Comparison of ENCODE assay signal across 19 cellular contexts in genomic region chr1:35178295-35178695, GRCh38. TPM values are rescaled to one million over a fixed set of nuclear protein-coding genes. Genes with fewer than 3 reads are reported as not detected.
DNase-seq lines count a peak whose midpoint lies in the region; ATAC-seq and TF ChIP-seq lines count a peak whose summit lies in the region.
"Had no signal": no experiment of that assay in that cellular context is flagged by ENCODE, and none has a peak within 500 bp of the region (broad histone marks: within the 10 kb centered on the region; RNA-seq: fewer than 3 reads in every experiment).

No MANE protein-coding gene starts in this region.

- no peak overlapping the region for H2BK5ac ChIP-seq in mesenchymal stem cell (ENCODE audit: low read depth, low read length, poor library complexity, severe bottlenecking)

- intact Hi-C loops in activated CD4-positive, alpha-beta memory T cell treated with anti-CD3 and anti-CD28 coated beads for 36 hours (cut with micrococcal nuclease) = no loop called here
- intact Hi-C loops in dorsolateral prefrontal cortex (cut with DNase I) = no loop called here
- intact Hi-C loops in colonic mucosa (cut with DNase I) = no loop called here

- TF ChIP-seq CTCF in dorsolateral prefrontal cortex (IDR thresholded peaks at IDR 0.05 in 54 of 56, conservative IDR thresholded peaks at IDR 0.05 in 2 of 56; ENCODE audit: low read depth in 1 of 56, partially characterized antibody in 56 of 56) (no peak), colonic mucosa (IDR thresholded peaks at IDR 0.05) (no peak)

- H2BK15ac ChIP-seq in mesenchymal stem cell (ENCODE audit: low read depth, poor library complexity, severe bottlenecking) = no peak overlapping the region

- no peak overlapping the region for H3K14ac ChIP-seq in mesenchymal stem cell (ENCODE audit: low read length in 2 of 2)

- no peak overlapping the region for H2BK120ac ChIP-seq in mesenchymal stem cell (ENCODE audit: low read depth, low read length)

- H2AK5ac ChIP-seq in mesenchymal stem cell (ENCODE audit: low read length, severe bottlenecking) = no peak overlapping the region

- no peak overlapping the region for H2BK12ac ChIP-seq in mesenchymal stem cell (ENCODE audit: low read length in 2 of 2)

- H3K27ac Mint-ChIP-seq in activated CD4-positive, alpha-beta memory T cell treated with anti-CD3 and anti-CD28 coated beads for 36 hours = peak overlapping the region; percentile 45
- no peak overlapping the region for H3K27ac Mint-ChIP-seq in activated CD4-positive, alpha-beta memory T cell treated with anti-CD3 and anti-CD28 coated beads, Interleukin-2, amount 10 ng/mL, durations not matched to agents 7 days and 5 days
- peak overlapping the region; percentile 68 for H3K27ac Mint-ChIP-seq in activated naive CD8-positive, alpha-beta T cell treated with anti-CD3 and anti-CD28 coated beads for 36 hours

- peaks cover 41% of the 10 kb centered on the region for H3K4me1 Mint-ChIP-seq in activated CD4-positive, alpha-beta memory T cell treated with anti-CD3 and anti-CD28 coated beads for 36 hours (ENCODE audit: low read depth)
- H3K4me1 Mint-ChIP-seq in activated CD4-positive, alpha-beta memory T cell treated with anti-CD3 and anti-CD28 coated beads, Interleukin-2, amount 10 ng/mL, durations not matched to agents 7 days and 5 days = peaks cover 43% of the 10 kb centered on the region
- peaks cover 47% of the 10 kb centered on the region for H3K4me1 Mint-ChIP-seq in activated naive CD8-positive, alpha-beta T cell treated with anti-CD3 and anti-CD28 coated beads for 36 hours

- H3K4me2 ChIP-seq in mesenchymal stem cell (ENCODE audit: low read length, poor library complexity, severe bottlenecking) = peak overlapping the region; percentile 39

- H3K36me3 ChIP-seq in HUES48 (ENCODE audit: control insufficient read depth, insufficient read depth, low read length) (peaks cover 85% of the 10 kb centered on the region), mesenchymal stem cell (ENCODE audit: control insufficient read depth in 1 of 2, insufficient read depth in 2 of 2, low read depth in 1 of 2, low read length in 2 of 2) (peaks cover 17 to 96% of the 10 kb centered on the region in 2 experiments), colonic mucosa (peaks cover 31% of the 10 kb centered on the region)

- no peak overlapping the region for H3K18ac ChIP-seq in mesenchymal stem cell (ENCODE audit: low read depth in 1 of 2, low read length in 2 of 2)

- H4K8ac ChIP-seq in mesenchymal stem cell (ENCODE audit: low read length) = no peak overlapping the region

- CTCF ChIA-PET in activated CD4-positive, alpha-beta memory T cell treated with anti-CD3 and anti-CD28 coated beads for 36 hours (lab: Charles Lee) = interaction anchor here (0.6 kb wide), 1 partner anchor 50 kb away, joined by 3 read pairs; no protein-coding TSS in a partner anchor
- CTCF ChIA-PET in activated CD4-positive, alpha-beta memory T cell treated with anti-CD3 and anti-CD28 coated beads, Interleukin-2, amount 10 ng/mL, durations not matched to agents 7 days and 5 days (lab: Charles Lee) = interaction anchor here (0.6 kb wide), 1 partner anchor 58 kb away, joined by 4 read pairs; no protein-coding TSS in a partner anchor

- H4K91ac ChIP-seq in mesenchymal stem cell (ENCODE audit: low read length) = no peak overlapping the region

- 92% methylated on average over 1 of the region's 2 CpGs for whole genome bisulfite sequencing in mesenchymal stem cell

- H3K79me1 ChIP-seq in mesenchymal stem cell (replicated peaks; ENCODE audit: low read length, poor library complexity, severe bottlenecking) = peaks cover 2% of the 10 kb centered on the region

- ATAC-seq in GM21723 (IDR thresholded peaks at IDR 0.05; ENCODE audit: unreplicated experiment) = no peak
- ATAC-seq: T-cell had no signal

- H3K27ac ChIP-seq in HUES48 (ENCODE audit: low read depth, low read length) = peak overlapping the region; percentile 69
- peak overlapping the region; percentile 51 for H3K27ac ChIP-seq in mesenchymal stem cell (ENCODE audit: low read length, poor library complexity, severe bottlenecking)
- no peak overlapping the region for H3K27ac ChIP-seq in dorsolateral prefrontal cortex
- no peak overlapping the region for H3K27ac ChIP-seq in colonic mucosa
- H3K27ac ChIP-seq: GM23248, tibial artery, VCaP had no signal

- H3K9me3 Mint-ChIP-seq in activated CD4-positive, alpha-beta memory T cell treated with anti-CD3 and anti-CD28 coated beads for 36 hours = no peaks in the 10 kb centered on the region
- no peaks in the 10 kb centered on the region for H3K9me3 Mint-ChIP-seq in activated CD4-positive, alpha-beta memory T cell treated with anti-CD3 and anti-CD28 coated beads, Interleukin-2, amount 10 ng/mL, durations not matched to agents 7 days and 5 days
- no peaks in the 10 kb centered on the region for H3K9me3 Mint-ChIP-seq in activated naive CD8-positive, alpha-beta T cell treated with anti-CD3 and anti-CD28 coated beads for 36 hours
- H3K9me3 Mint-ChIP-seq: T-cell had no signal

- H3K23ac ChIP-seq in mesenchymal stem cell (ENCODE audit: low read length in 2 of 2) = no peak overlapping the region

- H2AFZ ChIP-seq in mesenchymal stem cell (ENCODE audit: low read depth, low read length) = no peak overlapping the region
- H2AFZ ChIP-seq: GM23248 had no signal

- H3K4ac ChIP-seq in mesenchymal stem cell (ENCODE audit: low read depth in 1 of 2, low read length in 2 of 2) = no peak overlapping the region

- H3K9ac ChIP-seq in HUES48 (ENCODE audit: low read depth, low read length) (no peak overlapping the region), mesenchymal stem cell (ENCODE audit: low read length) (no peak overlapping the region), colonic mucosa (ENCODE audit: low read depth in 2 of 2, low read length in 2 of 2) (no peak overlapping the region)
- H3K9ac ChIP-seq: GM23248 had no signal

- POLR2A ChIA-PET in activated CD4-positive, alpha-beta memory T cell treated with anti-CD3 and anti-CD28 coated beads for 36 hours (lab: Charles Lee) = interaction anchor here (1.1 to 1.2 kb wide), 2 partner anchors 12 to 15 kb away, joined by 3 to 4 read pairs; partner anchors contain the start of gene SFPQ
- POLR2A ChIA-PET in activated CD4-positive, alpha-beta memory T cell treated with anti-CD3 and anti-CD28 coated beads, Interleukin-2, amount 10 ng/mL, durations not matched to agents 7 days and 5 days (lab: Charles Lee) = interaction anchor here (0.6 to 1.7 kb wide), 4 partner anchors 11 to 36 kb away, joined by 3 to 8 read pairs (median 4); partner anchors contain the start of gene SFPQ

- H3K27me3 ChIP-seq in HUES48 (ENCODE audit: control insufficient read depth, insufficient read depth, low read length) (no peaks in the 10 kb centered on the region), mesenchymal stem cell (ENCODE audit: control insufficient read depth in 1 of 2, insufficient read depth in 1 of 2, low read length in 2 of 2) (no peaks in the 10 kb centered on the region), dorsolateral prefrontal cortex (no peaks in the 10 kb centered on the region), colonic mucosa (no peaks in the 10 kb centered on the region)
- H3K27me3 ChIP-seq: tibial artery had no signal

- H3K36me3 Mint-ChIP-seq in activated CD4-positive, alpha-beta memory T cell treated with anti-CD3 and anti-CD28 coated beads for 36 hours = peaks cover 75% of the 10 kb centered on the region
- H3K36me3 Mint-ChIP-seq in activated CD4-positive, alpha-beta memory T cell treated with anti-CD3 and anti-CD28 coated beads, Interleukin-2, amount 10 ng/mL, durations not matched to agents 7 days and 5 days (ENCODE audit: low read depth) = peaks cover 93% of the 10 kb centered on the region
- H3K36me3 Mint-ChIP-seq in activated naive CD8-positive, alpha-beta T cell treated with anti-CD3 and anti-CD28 coated beads for 36 hours = peaks cover 56% of the 10 kb centered on the region

- DNase-seq in activated CD4-positive, alpha-beta memory T cell treated with anti-CD3 and anti-CD28 coated beads for 36 hours = no peak
- DNase-seq in activated CD4-positive, alpha-beta memory T cell treated with anti-CD3 and anti-CD28 coated beads, Interleukin-2, amount 10 ng/mL, durations not matched to agents 7 days and 5 days = no peak
- no peak for DNase-seq in activated naive CD8-positive, alpha-beta T cell treated with anti-CD3 and anti-CD28 coated beads for 36 hours
- no peak for DNase-seq in mesenchymal stem cell
- no peak for DNase-seq in dorsolateral prefrontal cortex
- DNase-seq in colonic mucosa = no peak
- DNase-seq: 8988T; anterior cingulate cortex; C1 segment of cervical spinal cord; GM23248; islet precursor cell; NCI-H1694; NCI-H345; stimulated activated CD4-positive, alpha-beta T cell treated with anti-CD3 and anti-CD28 coated beads, Interleukin-12 subunit alpha, Interleukin-12 subunit beta, amount 100 ng/mL, for 4 hours; T-cell; tibial artery had no signal

- no peaks in the 10 kb centered on the region for H3K27me3 Mint-ChIP-seq in activated CD4-positive, alpha-beta memory T cell treated with anti-CD3 and anti-CD28 coated beads for 36 hours
- no peaks in the 10 kb centered on the region for H3K27me3 Mint-ChIP-seq in activated CD4-positive, alpha-beta memory T cell treated with anti-CD3 and anti-CD28 coated beads, Interleukin-2, amount 10 ng/mL, durations not matched to agents 7 days and 5 days
- no peaks in the 10 kb centered on the region for H3K27me3 Mint-ChIP-seq in activated naive CD8-positive, alpha-beta T cell treated with anti-CD3 and anti-CD28 coated beads for 36 hours
- H3K27me3 Mint-ChIP-seq: T-cell had no signal

- peak overlapping the region; percentile 4 for H3K4me3 Mint-ChIP-seq in activated CD4-positive, alpha-beta memory T cell treated with anti-CD3 and anti-CD28 coated beads for 36 hours
- H3K4me3 Mint-ChIP-seq in activated CD4-positive, alpha-beta memory T cell treated with anti-CD3 and anti-CD28 coated beads, Interleukin-2, amount 10 ng/mL, durations not matched to agents 7 days and 5 days = no peak overlapping the region
- no peak overlapping the region for H3K4me3 Mint-ChIP-seq in activated naive CD8-positive, alpha-beta T cell treated with anti-CD3 and anti-CD28 coated beads for 36 hours
- H3K4me3 Mint-ChIP-seq: T-cell had no signal

- H3K4me1 ChIP-seq in HUES48 (ENCODE audit: control insufficient read depth, insufficient read depth, low read length) (peaks cover 11% of the 10 kb centered on the region; the same call in 1 of the 2 replicates), mesenchymal stem cell (ENCODE audit: control insufficient read depth, insufficient read depth, low read depth, low read length) (peaks cover 3% of the 10 kb centered on the region), colonic mucosa (no peaks in the 10 kb centered on the region)

- H3K4me3 ChIP-seq in HUES48 (ENCODE audit: low read depth, low read length) (no peak overlapping the region), mesenchymal stem cell (ENCODE audit: insufficient read depth in 1 of 2, low read depth in 1 of 2, low read length in 2 of 2) (no peak overlapping the region), dorsolateral prefrontal cortex (no peak overlapping the region), colonic mucosa (no peak overlapping the region)
- H3K4me3 ChIP-seq: GM23248, tibial artery had no signal

- H3K9me3 ChIP-seq in HUES48 (ENCODE audit: control insufficient read depth, insufficient read depth, low read length) (no peaks in the 10 kb centered on the region), mesenchymal stem cell (ENCODE audit: control insufficient read depth, low read length) (no peaks in the 10 kb centered on the region), colonic mucosa (no peaks in the 10 kb centered on the region)
- H3K9me3 ChIP-seq: tibial artery had no signal

RNA-seq across cellular contexts. Expression of gene SFPQ, which starts 14.7 kb away (rescaled TPM):
- total RNA-seq in activated CD4-positive, alpha-beta memory T cell treated with anti-CD3 and anti-CD28 coated beads for 36 hours = 100 to 1,000 TPM; 259 to 275 TPM
- total RNA-seq in activated CD4-positive, alpha-beta memory T cell treated with anti-CD3 and anti-CD28 coated beads, Interleukin-2, amount 10 ng/mL, durations not matched to agents 7 days and 5 days = 100 to 1,000 TPM; 319 to 328 TPM
- 100 to 1,000 TPM; 423 to 440 TPM for total RNA-seq in activated naive CD8-positive, alpha-beta T cell treated with anti-CD3 and anti-CD28 coated beads for 36 hours
- polyA plus RNA-seq in mesenchymal stem cell (2013, experiment 1 of 2) = 138 TPM
- 125 TPM for polyA plus RNA-seq in mesenchymal stem cell (2013, experiment 2 of 2)
- total RNA-seq in dorsolateral prefrontal cortex (100 to 1,000 TPM; 173 to 335 (median 231) TPM), colonic mucosa (100 to 1,000 TPM; 129 to 221 TPM)

Comparison
In these comparisons a context has a peak if more than half of its experiments do, and no peak if none do; other contexts are left out.
1. H3K27ac ChIP-seq: peak in HUES48 (single experiment) and mesenchymal stem cell (single experiment); none in dorsolateral prefrontal cortex (0 of 59) and colonic mucosa (single experiment).